In the genomic region with DNA sequence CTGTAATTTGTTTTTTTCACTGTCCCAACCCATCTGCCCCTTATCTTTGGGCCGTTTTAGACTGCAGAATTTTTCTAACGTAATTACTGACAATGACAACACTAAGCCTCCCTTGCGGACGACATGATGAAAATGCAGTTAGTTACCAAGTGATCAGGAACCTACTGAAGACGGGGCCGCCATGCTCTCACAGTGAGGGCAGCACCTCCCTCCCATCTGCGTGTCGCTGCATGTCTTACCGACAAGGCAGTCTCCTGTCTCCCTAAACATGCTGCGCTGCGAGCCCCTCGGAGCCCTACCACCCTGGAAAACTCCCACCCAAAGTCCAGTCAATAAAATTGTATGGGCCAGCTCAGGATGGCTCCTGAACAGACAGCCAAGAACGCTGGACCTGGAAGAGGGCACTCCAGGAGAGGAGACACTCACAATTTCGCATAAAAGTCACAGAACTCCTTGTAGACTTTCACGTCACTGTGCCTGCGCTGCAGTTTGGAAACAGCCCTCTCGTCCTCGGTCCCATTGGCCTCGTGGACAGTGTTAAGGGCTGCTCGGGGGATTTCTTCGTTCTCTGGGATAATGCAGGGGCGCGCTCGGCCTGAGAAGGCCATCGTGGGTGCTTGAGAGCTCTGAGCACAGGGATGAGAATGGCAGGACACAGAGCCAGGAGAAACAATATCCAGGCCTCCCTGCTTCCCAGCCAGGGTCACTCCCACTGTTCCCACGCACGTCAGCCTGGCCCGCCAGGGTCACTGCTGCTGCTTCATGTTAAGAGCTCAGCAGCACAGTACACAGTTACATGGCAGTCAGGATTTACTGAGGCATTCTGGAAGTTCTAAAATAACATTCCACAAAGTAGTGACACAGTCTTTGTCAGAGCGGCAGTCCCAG, we compare ENCODE assay signal across 1 cellular context. TPM values are rescaled to one million over a fixed set of nuclear protein-coding genes. Genes with fewer than 3 reads are reported as not detected.
"Had no signal": no experiment of that assay in that cellular context is flagged by ENCODE, and none has a peak within 500 bp of the region (broad histone marks: within the 10 kb centered on the region; RNA-seq: fewer than 3 reads in every experiment).

TSS of gene LIMS4 (minus strand) at position 646 of the 888 bp plus-strand sequence. CDS start at position 608, 38 bp downstream.

RNA-seq across cellular contexts. Expression of gene LIMS4, which starts in this region (rescaled TPM):
- total RNA-seq: activated CD4-positive, alpha-beta T cell treated with anti-CD3 and anti-CD28 coated beads, Interleukin-2, amount 10 ng/mL, durations not matched to agents 7 days and 5 days had no signal
